In genomic region chr6:167235005-167235404, GRCh38 we compare ENCODE assay signal across 1 cellular context.
TF ChIP-seq lines count a peak whose summit lies in the region.

No MANE protein-coding gene starts in this region.

TF ChIP-seq in SK-N-SH, 30 proteins besides CTCF, POLR2A, EP300 and RAD21 (continued from another document):
- TF ChIP-seq, protein P1, sequence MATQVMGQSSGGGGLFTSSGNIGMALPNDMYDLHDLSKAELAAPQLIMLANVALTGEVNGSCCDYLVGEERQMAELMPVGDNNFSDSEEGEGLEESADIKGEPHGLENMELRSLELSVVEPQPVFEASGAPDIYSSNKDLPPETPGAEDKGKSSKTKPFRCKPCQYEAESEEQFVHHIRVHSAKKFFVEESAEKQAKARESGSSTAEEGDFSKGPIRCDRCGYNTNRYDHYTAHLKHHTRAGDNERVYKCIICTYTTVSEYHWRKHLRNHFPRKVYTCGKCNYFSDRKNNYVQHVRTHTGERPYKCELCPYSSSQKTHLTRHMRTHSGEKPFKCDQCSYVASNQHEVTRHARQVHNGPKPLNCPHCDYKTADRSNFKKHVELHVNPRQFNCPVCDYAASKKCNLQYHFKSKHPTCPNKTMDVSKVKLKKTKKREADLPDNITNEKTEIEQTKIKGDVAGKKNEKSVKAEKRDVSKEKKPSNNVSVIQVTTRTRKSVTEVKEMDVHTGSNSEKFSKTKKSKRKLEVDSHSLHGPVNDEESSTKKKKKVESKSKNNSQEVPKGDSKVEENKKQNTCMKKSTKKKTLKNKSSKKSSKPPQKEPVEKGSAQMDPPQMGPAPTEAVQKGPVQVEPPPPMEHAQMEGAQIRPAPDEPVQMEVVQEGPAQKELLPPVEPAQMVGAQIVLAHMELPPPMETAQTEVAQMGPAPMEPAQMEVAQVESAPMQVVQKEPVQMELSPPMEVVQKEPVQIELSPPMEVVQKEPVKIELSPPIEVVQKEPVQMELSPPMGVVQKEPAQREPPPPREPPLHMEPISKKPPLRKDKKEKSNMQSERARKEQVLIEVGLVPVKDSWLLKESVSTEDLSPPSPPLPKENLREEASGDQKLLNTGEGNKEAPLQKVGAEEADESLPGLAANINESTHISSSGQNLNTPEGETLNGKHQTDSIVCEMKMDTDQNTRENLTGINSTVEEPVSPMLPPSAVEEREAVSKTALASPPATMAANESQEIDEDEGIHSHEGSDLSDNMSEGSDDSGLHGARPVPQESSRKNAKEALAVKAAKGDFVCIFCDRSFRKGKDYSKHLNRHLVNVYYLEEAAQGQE (IDR thresholded peaks at IDR 0.05; ENCODE audit: low read depth, low read length), result no peak
- TF ChIP-seq RFX5 (IDR thresholded peaks at IDR 0.05; ENCODE audit: low read length) (no peak), MEF2A (IDR thresholded peaks at IDR 0.05; ENCODE audit: borderline replicate concordance, low read depth) (no peak), TAF1 (IDR thresholded peaks at IDR 0.05; ENCODE audit: borderline replicate concordance, low read depth, low read length) (no peak), NRF1 (IDR thresholded peaks at IDR 0.05; ENCODE audit: low read depth, low read length) (no peak), RCOR1 (IDR thresholded peaks at IDR 0.05; ENCODE audit: low read length) (no peak), MXI1 (IDR thresholded peaks at IDR 0.05; ENCODE audit: low read depth, low read length) (no peak), GABPA (IDR thresholded peaks at IDR 0.05; ENCODE audit: low read depth) (no peak), SIN3A (IDR thresholded peaks at IDR 0.05; ENCODE audit: borderline replicate concordance, low read depth, low read length) (no peak), SMC3 (IDR thresholded peaks at IDR 0.05; ENCODE audit: low read depth, low read length) (no peak), TCF12 (IDR thresholded peaks at IDR 0.05) (no peak), TEAD4 (IDR thresholded peaks at IDR 0.05; ENCODE audit: borderline replicate concordance, insufficient read depth) (no peak)
- TF ChIP-seq, protein P2, sequence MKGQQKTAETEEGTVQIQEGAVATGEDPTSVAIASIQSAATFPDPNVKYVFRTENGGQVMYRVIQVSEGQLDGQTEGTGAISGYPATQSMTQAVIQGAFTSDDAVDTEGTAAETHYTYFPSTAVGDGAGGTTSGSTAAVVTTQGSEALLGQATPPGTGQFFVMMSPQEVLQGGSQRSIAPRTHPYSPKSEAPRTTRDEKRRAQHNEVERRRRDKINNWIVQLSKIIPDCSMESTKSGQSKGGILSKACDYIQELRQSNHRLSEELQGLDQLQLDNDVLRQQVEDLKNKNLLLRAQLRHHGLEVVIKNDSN (IDR thresholded peaks at IDR 0.05; ENCODE audit: borderline replicate concordance, low read depth), result no peak
- TF ChIP-seq, protein P3, sequence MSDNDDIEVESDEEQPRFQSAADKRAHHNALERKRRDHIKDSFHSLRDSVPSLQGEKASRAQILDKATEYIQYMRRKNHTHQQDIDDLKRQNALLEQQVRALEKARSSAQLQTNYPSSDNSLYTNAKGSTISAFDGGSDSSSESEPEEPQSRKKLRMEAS (IDR thresholded peaks at IDR 0.05; ENCODE audit: low read depth), result no peak
- TF ChIP-seq, protein P4, sequence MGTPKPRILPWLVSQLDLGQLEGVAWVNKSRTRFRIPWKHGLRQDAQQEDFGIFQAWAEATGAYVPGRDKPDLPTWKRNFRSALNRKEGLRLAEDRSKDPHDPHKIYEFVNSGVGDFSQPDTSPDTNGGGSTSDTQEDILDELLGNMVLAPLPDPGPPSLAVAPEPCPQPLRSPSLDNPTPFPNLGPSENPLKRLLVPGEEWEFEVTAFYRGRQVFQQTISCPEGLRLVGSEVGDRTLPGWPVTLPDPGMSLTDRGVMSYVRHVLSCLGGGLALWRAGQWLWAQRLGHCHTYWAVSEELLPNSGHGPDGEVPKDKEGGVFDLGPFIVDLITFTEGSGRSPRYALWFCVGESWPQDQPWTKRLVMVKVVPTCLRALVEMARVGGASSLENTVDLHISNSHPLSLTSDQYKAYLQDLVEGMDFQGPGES (IDR thresholded peaks at IDR 0.05; ENCODE audit: low read depth, low read length), result no peak
TF ChIP-seq in SK-N-SH: peak in this region for 0.
